8 cellular contexts compared by ENCODE assay signal in genomic region chr6:158047120-158047518, GRCh38.
DNase-seq lines count a peak whose midpoint lies in the region; ATAC-seq and TF ChIP-seq lines count a peak whose summit lies in the region.

No MANE protein-coding gene starts in this region.

- no peaks in the 10 kb centered on the region for H3K27me3 Mint-ChIP-seq in T-helper 17 cell
- H3K27me3 Mint-ChIP-seq in activated naive CD8-positive, alpha-beta T cell treated with anti-CD3 and anti-CD28 coated beads, Interleukin-2, amount 50 U/mL, for 24 hours = no peaks in the 10 kb centered on the region

- no peaks in the 10 kb centered on the region for H3K27me3 ChIP-seq in AG04450 (ENCODE audit: control insufficient read depth, insufficient read depth, low read length)
- H3K27me3 ChIP-seq in smooth muscle cell (ENCODE audit: low read depth) = no peaks in the 10 kb centered on the region

- 41% methylated on average over 10 of the region's 10 CpGs for WGBS in smooth muscle cell (ENCODE audit: low lambda C conversion rate)

- H3K4me3 ChIP-seq in AG04450 (ENCODE audit: low read depth, low read length) (no peak overlapping the region), smooth muscle cell (no peak overlapping the region)

- POLR2A ChIA-PET in AG04450 (lab: Yijun Ruan, JAX) = interaction anchor here (0.7 to 1.1 kb wide), 2 partner anchors 9 to 10 kb away, joined by 3 to 7 read pairs; no protein-coding TSS in a partner anchor

- peaks cover 9% of the 10 kb centered on the region for H3K4me1 ChIP-seq in smooth muscle cell (ENCODE audit: low read depth)

- H3K27ac Mint-ChIP-seq in T-helper 17 cell = peak overlapping the region; percentile 80
- peak overlapping the region; percentile 83 for H3K27ac Mint-ChIP-seq in activated naive CD8-positive, alpha-beta T cell treated with anti-CD3 and anti-CD28 coated beads, Interleukin-2, amount 50 U/mL, for 24 hours

- TF ChIP-seq CTCF in AG04450 (IDR thresholded peaks at IDR 0.05; ENCODE audit: low read depth, low read length) (no peak), smooth muscle cell (IDR thresholded peaks at IDR 0.05; ENCODE audit: borderline replicate concordance, insufficient read depth, poor library complexity, severe bottlenecking) (no peak)

- peaks cover 19% of the 10 kb centered on the region for H3K4me1 Mint-ChIP-seq in T-helper 17 cell
- H3K4me1 Mint-ChIP-seq in activated naive CD8-positive, alpha-beta T cell treated with anti-CD3 and anti-CD28 coated beads, Interleukin-2, amount 50 U/mL, for 24 hours = peaks cover 31% of the 10 kb centered on the region

- peaks cover 13% of the 10 kb centered on the region for H3F3A ChIP-seq in smooth muscle cell (ENCODE audit: low read depth)

- H3K36me3 ChIP-seq in smooth muscle cell (ENCODE audit: low read depth) = no peaks in the 10 kb centered on the region

- H3K9me3 ChIP-seq in AG04450 (ENCODE audit: control insufficient read depth, insufficient read depth, low read length) = peaks cover 4% of the 10 kb centered on the region; the same call in 1 of the 2 replicates
- no peaks in the 10 kb centered on the region for H3K9me3 ChIP-seq in T-helper 17 cell (ENCODE audit: control insufficient read depth, low read length, poor library complexity, severe bottlenecking)
- no peaks in the 10 kb centered on the region for H3K9me3 ChIP-seq in smooth muscle cell (replicated peaks; ENCODE audit: low read depth)

- peak overlapping the region; percentile 52 for H3K4me3 Mint-ChIP-seq in T-helper 17 cell
- peak overlapping the region; percentile 51 for H3K4me3 Mint-ChIP-seq in activated naive CD8-positive, alpha-beta T cell treated with anti-CD3 and anti-CD28 coated beads, Interleukin-2, amount 50 U/mL, for 24 hours

- ATAC-seq in T-helper 17 cell (peak; percentile 56), HG02678 (IDR thresholded peaks at IDR 0.05; ENCODE audit: unreplicated experiment) (no peak)
- ATAC-seq in activated naive CD8-positive, alpha-beta T cell treated with anti-CD3 and anti-CD28 coated beads, Interleukin-2, amount 50 U/mL, for 24 hours = peak; percentile 80

- no peak overlapping the region for H3K4me2 ChIP-seq in smooth muscle cell

- CTCF ChIA-PET in AG04450 (lab: Charles Lee) = no interaction called here

- no peaks in the 10 kb centered on the region for H3K79me2 ChIP-seq in smooth muscle cell (ENCODE audit: low read depth)

- peaks cover 9% of the 10 kb centered on the region for H3K36me3 Mint-ChIP-seq in T-helper 17 cell (ENCODE audit: low read depth)
- peaks cover 36% of the 10 kb centered on the region for H3K36me3 Mint-ChIP-seq in activated naive CD8-positive, alpha-beta T cell treated with anti-CD3 and anti-CD28 coated beads, Interleukin-2, amount 50 U/mL, for 24 hours (ENCODE audit: low read depth)

- no peak overlapping the region for H2AFZ ChIP-seq in smooth muscle cell (ENCODE audit: low read depth)

- DNase-seq in AG04450 (ENCODE audit: low read depth, low spot score) (no peak), T-helper 17 cell (no peak), smooth muscle cell (lab: John Stamatoyannopoulos, UW; ENCODE audit: unreplicated experiment) (no peak), NCI-H2227 treated with DMSO at 0.1 percent for 48 hours (lab: John Stamatoyannopoulos, UW) (no peak), DMS 273 (lab: John Stamatoyannopoulos, UW; ENCODE audit: unreplicated experiment) (no peak), NCI-H524 (lab: John Stamatoyannopoulos, UW) (no peak)
- DNase-seq in activated naive CD8-positive, alpha-beta T cell treated with anti-CD3 and anti-CD28 coated beads, Interleukin-2, amount 50 U/mL, for 24 hours = peak; percentile 71

- H4K20me1 ChIP-seq in smooth muscle cell (ENCODE audit: low read depth) = no peaks in the 10 kb centered on the region

- no peaks in the 10 kb centered on the region for H3K9me3 Mint-ChIP-seq in activated naive CD8-positive, alpha-beta T cell treated with anti-CD3 and anti-CD28 coated beads, Interleukin-2, amount 50 U/mL, for 24 hours

- peak overlapping the region; percentile 21 for H3K27ac ChIP-seq in AG04450 (ENCODE audit: low read depth, low read length)
- H3K27ac ChIP-seq in smooth muscle cell (ENCODE audit: low read depth) = peak overlapping the region; percentile 73

- H3K9ac ChIP-seq in smooth muscle cell (ENCODE audit: low read depth) = no peak overlapping the region
